ENCODE assay signal across 13 cellular contexts in the genomic region with DNA sequence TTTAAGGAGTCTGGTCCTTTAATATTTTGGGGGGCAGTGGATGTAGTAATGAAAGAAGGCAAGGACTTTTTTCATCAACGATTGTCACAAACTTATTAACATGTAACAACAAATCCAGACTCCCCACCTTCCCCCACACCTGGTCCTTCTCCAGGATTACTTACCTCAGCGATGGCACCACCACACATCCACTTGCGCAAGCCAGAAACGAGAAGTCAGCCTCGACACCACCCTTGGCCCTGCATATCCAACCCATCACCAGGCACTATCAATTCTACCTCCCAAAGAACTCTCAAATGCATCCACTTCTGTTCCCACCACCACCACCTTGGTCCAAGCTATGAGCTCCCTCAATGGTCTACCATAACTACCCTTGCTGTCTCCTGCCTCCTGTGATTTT. TPM values are rescaled to one million over a fixed set of nuclear protein-coding genes. Genes with fewer than 3 reads are reported as not detected.
DNase-seq lines count a peak whose midpoint lies in the region; ATAC-seq and TF ChIP-seq lines count a peak whose summit lies in the region.
"Had no signal": no experiment of that assay in that cellular context is flagged by ENCODE, and none has a peak within 500 bp of the region (broad histone marks: within the 10 kb centered on the region; RNA-seq: fewer than 3 reads in every experiment).

No MANE protein-coding gene starts in this region.

- no peaks in the 10 kb centered on the region for H3K9me2 ChIP-seq in GM23338 (ENCODE audit: insufficient read depth)

- no peak for ATAC-seq in CD4-positive, CD25-positive, alpha-beta regulatory T cell (ENCODE audit: low read depth in 2 of 2)
- ATAC-seq in GM23338: no peak
- ATAC-seq in memory B cell (ENCODE audit: low read depth): no peak
- no peak for ATAC-seq in GM21576 (IDR thresholded peaks at IDR 0.05; ENCODE audit: unreplicated experiment)
- ATAC-seq: Right ventricle myocardium inferior had no signal

- peaks cover 36 to 94% (median 79%) of the 10 kb centered on the region in 4 donors for H3K4me1 Mint-ChIP-seq in CD4-positive, CD25-positive, alpha-beta regulatory T cell
- peaks cover 92% of the 10 kb centered on the region for H3K4me1 Mint-ChIP-seq in GM23338
- peaks cover 78% of the 10 kb centered on the region for H3K4me1 Mint-ChIP-seq in activated T-helper 2 cell treated with anti-CD3 and anti-CD28 coated beads, Interferon-gamma antibody, Interleukin-2, Interleukin-4, amounts not matched to agents 10 μg/mL and 5 μg/mL and 100 μg/mL, durations not matched to agents 14 hours and 24 hours and 36 hours (ENCODE audit: low read depth)
- peaks cover 64% of the 10 kb centered on the region for H3K4me1 Mint-ChIP-seq in memory B cell
- H3K4me1 Mint-ChIP-seq in chondrocyte (ENCODE audit: low read depth): peaks cover 54% of the 10 kb centered on the region

- no peaks in the 10 kb centered on the region for H3K9me3 Mint-ChIP-seq in CD4-positive, CD25-positive, alpha-beta regulatory T cell
- no peaks in the 10 kb centered on the region for H3K9me3 Mint-ChIP-seq in GM23338
- H3K9me3 Mint-ChIP-seq in activated T-helper 2 cell treated with anti-CD3 and anti-CD28 coated beads, Interferon-gamma antibody, Interleukin-2, Interleukin-4, amounts not matched to agents 10 μg/mL and 5 μg/mL and 100 μg/mL, durations not matched to agents 14 hours and 24 hours and 36 hours: no peaks in the 10 kb centered on the region
- peaks cover 3% of the 10 kb centered on the region for H3K9me3 Mint-ChIP-seq in memory B cell
- H3K9me3 Mint-ChIP-seq in chondrocyte (ENCODE audit: low read depth): no peaks in the 10 kb centered on the region

- H2AFZ ChIP-seq in GM23338: no peak overlapping the region

- peaks cover 100% of the 10 kb centered on the region for H3K79me2 ChIP-seq in GM23338 (replicated peaks; ENCODE audit: insufficient read depth)

- no peaks in the 10 kb centered on the region for H3K9me3 ChIP-seq in CD4-positive, CD25-positive, alpha-beta regulatory T cell (ENCODE audit: control insufficient read depth in 2 of 2, low read length in 2 of 2)

- no peak for TF ChIP-seq CTCF in GM23338 (conservative IDR thresholded peaks at IDR 0.05; ENCODE audit: low read depth in 2 of 2)
- no peak for TF ChIP-seq CTCF in chondrocyte (IDR thresholded peaks at IDR 0.05)

- H3K4me3 ChIP-seq in CD4-positive, CD25-positive, alpha-beta regulatory T cell (ENCODE audit: low read depth, low read length): peak overlapping the region; percentile 100
- H3K4me3 ChIP-seq in GM23338: no peak overlapping the region

- H3K36me3 ChIP-seq in CD4-positive, CD25-positive, alpha-beta regulatory T cell (ENCODE audit: control insufficient read depth, insufficient read depth, low read length): peaks cover 66% of the 10 kb centered on the region
- peaks cover 14% of the 10 kb centered on the region for H3K36me3 ChIP-seq in GM23338 (ENCODE audit: insufficient read depth)

- H3K4me3 Mint-ChIP-seq in CD4-positive, CD25-positive, alpha-beta regulatory T cell: peak overlapping the region; percentile 98 to 100 (median 99)
- H3K4me3 Mint-ChIP-seq in GM23338 (peak overlapping the region; percentile 14; the same call in 2 of the 3 replicates), memory B cell (peak overlapping the region; percentile 98), chondrocyte (ENCODE audit: unreplicated experiment) (no peak overlapping the region)
- peak overlapping the region; percentile 54 for H3K4me3 Mint-ChIP-seq in activated T-helper 2 cell treated with anti-CD3 and anti-CD28 coated beads, Interferon-gamma antibody, Interleukin-2, Interleukin-4, amounts not matched to agents 10 μg/mL and 5 μg/mL and 100 μg/mL, durations not matched to agents 14 hours and 24 hours and 36 hours (ENCODE audit: low read depth)

- peaks cover 11% of the 10 kb centered on the region; the same call in 1 of the 2 replicates for H3F3A ChIP-seq in GM23338 (replicated peaks; ENCODE audit: low read depth)

- peaks cover 72% of the 10 kb centered on the region for H3K36me3 Mint-ChIP-seq in CD4-positive, CD25-positive, alpha-beta regulatory T cell
- H3K36me3 Mint-ChIP-seq in GM23338 (ENCODE audit: low read depth): peaks cover 92% of the 10 kb centered on the region
- H3K36me3 Mint-ChIP-seq in activated T-helper 2 cell treated with anti-CD3 and anti-CD28 coated beads, Interferon-gamma antibody, Interleukin-2, Interleukin-4, amounts not matched to agents 10 μg/mL and 5 μg/mL and 100 μg/mL, durations not matched to agents 14 hours and 24 hours and 36 hours (ENCODE audit: low read depth): peaks cover 98% of the 10 kb centered on the region
- peaks cover 51% of the 10 kb centered on the region for H3K36me3 Mint-ChIP-seq in memory B cell
- H3K36me3 Mint-ChIP-seq in chondrocyte (ENCODE audit: low read depth): peaks cover 8% of the 10 kb centered on the region

- intact Hi-C loops in activated T-helper 2 cell treated with anti-CD3 and anti-CD28 coated beads, Interferon-gamma antibody, Interleukin-2, Interleukin-4, amounts not matched to agents 10 μg/mL and 5 μg/mL and 100 μg/mL, durations not matched to agents 14 hours and 24 hours and 36 hours (cut with micrococcal nuclease): loop anchor here (1.0 to 10.0 kb wide), 3 partner anchors 8 to 1202 kb away; no protein-coding TSS in a partner anchor

- peaks cover 88% of the 10 kb centered on the region for H3K4me1 ChIP-seq in CD4-positive, CD25-positive, alpha-beta regulatory T cell (ENCODE audit: control insufficient read depth, insufficient read depth, low read length, poor library complexity, severe bottlenecking)
- H3K4me1 ChIP-seq in GM23338 (ENCODE audit: insufficient read depth): peaks cover 89% of the 10 kb centered on the region

- peak overlapping the region; percentile 97 for H3K27ac ChIP-seq in CD4-positive, CD25-positive, alpha-beta regulatory T cell (ENCODE audit: insufficient read depth, low read length, poor library complexity, severe bottlenecking)
- H3K27ac ChIP-seq in GM23338 (ENCODE audit: low read depth): 0 out of 2 replicates have a peak overlapping the region, but pooled peaks have one; percentile 20

- peaks cover under 1% of the 10 kb centered on the region for H3K27me3 Mint-ChIP-seq in CD4-positive, CD25-positive, alpha-beta regulatory T cell
- H3K27me3 Mint-ChIP-seq in GM23338 (ENCODE audit: insufficient read depth, low read depth, poor library complexity) (peaks cover 17% of the 10 kb centered on the region), memory B cell (no peaks in the 10 kb centered on the region), chondrocyte (ENCODE audit: low read depth) (no peaks in the 10 kb centered on the region)
- no peaks in the 10 kb centered on the region for H3K27me3 Mint-ChIP-seq in activated T-helper 2 cell treated with anti-CD3 and anti-CD28 coated beads, Interferon-gamma antibody, Interleukin-2, Interleukin-4, amounts not matched to agents 10 μg/mL and 5 μg/mL and 100 μg/mL, durations not matched to agents 14 hours and 24 hours and 36 hours (ENCODE audit: low read depth)

- peaks cover 91% of the 10 kb centered on the region for H4K20me1 ChIP-seq in GM23338 (replicated peaks; ENCODE audit: insufficient read depth)

- H3K4me2 ChIP-seq in GM23338: peak overlapping the region; percentile 50; the same call in 1 of the 2 replicates

- no peaks in the 10 kb centered on the region for H3K27me3 ChIP-seq in CD4-positive, CD25-positive, alpha-beta regulatory T cell (ENCODE audit: control insufficient read depth, insufficient read depth, low read length)
- H3K27me3 ChIP-seq in GM23338 (ENCODE audit: insufficient read depth): no peaks in the 10 kb centered on the region

- DNase-seq in CD4-positive, CD25-positive, alpha-beta regulatory T cell: no peak
- DNase-seq in GM23338 (ENCODE audit: low spot score) (no peak), memory B cell (ENCODE audit: low spot score in 2 of 2) (no peak), chondrocyte (ENCODE audit: low spot score) (no peak), NCI-H2196 treated with DMSO at 0.1 percent for 48 hours (lab: John Stamatoyannopoulos, UW; ENCODE audit: unreplicated experiment) (no peak), NCI-H748 treated with DMSO at 0.1 percent for 48 hours (lab: John Stamatoyannopoulos, UW) (no peak)
- no peak for DNase-seq in activated T-helper 2 cell treated with anti-CD3 and anti-CD28 coated beads, Interferon-gamma antibody, Interleukin-2, Interleukin-4, amounts not matched to agents 10 μg/mL and 5 μg/mL and 100 μg/mL, durations not matched to agents 14 hours and 24 hours and 36 hours (ENCODE audit: low spot score)
- DNase-seq: activated CD4-positive, CD25-positive, alpha-beta regulatory T cell treated with anti-CD3 and anti-CD28 coated beads, Interleukin-2, amount 50 U/mL, for 72 hours; IMR-90; NCI-H2171; substantia nigra had no signal

- H3K27ac Mint-ChIP-seq in CD4-positive, CD25-positive, alpha-beta regulatory T cell: peak overlapping the region; percentile 91 to 100 (median 97)
- H3K27ac Mint-ChIP-seq in GM23338: peak overlapping the region; percentile 49; the same call in 1 of the 2 replicates
- H3K27ac Mint-ChIP-seq in activated T-helper 2 cell treated with anti-CD3 and anti-CD28 coated beads, Interferon-gamma antibody, Interleukin-2, Interleukin-4, amounts not matched to agents 10 μg/mL and 5 μg/mL and 100 μg/mL, durations not matched to agents 14 hours and 24 hours and 36 hours: peak overlapping the region; percentile 70
- H3K27ac Mint-ChIP-seq in memory B cell: peak overlapping the region; percentile 100
- no peak overlapping the region for H3K27ac Mint-ChIP-seq in chondrocyte (ENCODE audit: unreplicated experiment)

TF ChIP-seq in GM23338, 12 proteins besides CTCF, POLR2A, EP300 and RAD21 (continues in another document):
- TF ChIP-seq EZH2phosphoT487 (IDR thresholded peaks at IDR 0.05; ENCODE audit: unreplicated experiment) (no peak), JUNB (IDR thresholded peaks at IDR 0.05; ENCODE audit: unreplicated experiment) (no peak)

RNA-seq across cellular contexts. Expression of gene EZR, which starts 6.6 kb away (rescaled TPM):
- total RNA-seq in CD4-positive, CD25-positive, alpha-beta regulatory T cell: 559 TPM
- polyA plus RNA-seq in CD4-positive, CD25-positive, alpha-beta regulatory T cell: 100 to 1,000 TPM; 310 to 497 (median 365) TPM
- 208 and 209 TPM in 2 replicates for total RNA-seq in GM23338 (2014; rRNA removed; shearing (Covaris generic))
- 188 and 199 TPM in 2 replicates for polyA plus RNA-seq in GM23338 (2016; fragmentation: Nextera tagmentation; extraction: Ambion mirVana)
- 204 and 206 TPM in 2 replicates for total RNA-seq in activated T-helper 2 cell treated with anti-CD3 and anti-CD28 coated beads, Interferon-gamma antibody, Interleukin-2, Interleukin-4, amounts not matched to agents 10 μg/mL and 5 μg/mL and 100 μg/mL, durations not matched to agents 14 hours and 24 hours and 36 hours
- total RNA-seq in chondrocyte: 57.0 to 71.5 TPM (median 68.4 TPM) in 3 replicates
